Comparison of ENCODE assay signal across 8 cellular contexts in genomic region chr16:57734308-57734924, GRCh38. TPM values are rescaled to one million over a fixed set of nuclear protein-coding genes. Genes with fewer than 3 reads are reported as not detected.
A peak's percentile ranks its signal among the peaks of the same experiment; 100 is the strongest.
DNase-seq lines count a peak whose midpoint lies in the region; ATAC-seq and TF ChIP-seq lines count a peak whose summit lies in the region.

No MANE protein-coding gene starts in this region.

- CTCF ChIA-PET in A673 (lab: Charles Lee), result no interaction called here

- DNase-seq in A673 (ENCODE audit: low spot score) (no peak), HL-60 (ENCODE audit: low read depth in 1 of 2, low spot score in 1 of 2) (no peak), caudate nucleus (lab: John Stamatoyannopoulos, UW) (no peak), mucosa of descending colon (peak in 1 of 3 donors; percentile 37), HuH-7.5 (ENCODE audit: low spot score) (no peak), NCI-H510A (lab: John Stamatoyannopoulos, UW) (no peak), SHP77 (lab: John Stamatoyannopoulos, UW) (no peak)

- H3K4me3 ChIP-seq in A673 (ENCODE audit: low read depth, low read length, poor library complexity, severe bottlenecking) (peak overlapping the region; percentile 61), HL-60 (replicated peaks; ENCODE audit: insufficient read depth, low read length) (peak overlapping the region; percentile 57), mucosa of descending colon (peak overlapping the region; percentile 52)

- TF ChIP-seq CTCF in A673 (conservative IDR thresholded peaks at IDR 0.05; ENCODE audit: low read depth, low read length), result no peak
- TF ChIP-seq CTCF in HL-60 (IDR thresholded peaks at IDR 0.05; ENCODE audit: insufficient read depth, low read length), result no peak
- TF ChIP-seq CTCF in mucosa of descending colon (IDR thresholded peaks at IDR 0.05), result no peak

- H3K9me3 ChIP-seq in A673 (ENCODE audit: low read depth, low read length, poor library complexity, severe bottlenecking) (peaks cover 9% of the 10 kb centered on the region), mucosa of descending colon (no peaks in the 10 kb centered on the region)

- intact Hi-C loops in A673 (cut with micrococcal nuclease; ENCODE audit: unreplicated experiment), result no loop called here
- intact Hi-C loops in mucosa of descending colon (cut with DNase I, micrococcal nuclease), result no loop called here

- H3K36me3 ChIP-seq in A673 (ENCODE audit: insufficient read depth, low read length, poor library complexity, severe bottlenecking), result peaks cover 11% of the 10 kb centered on the region
- H3K36me3 ChIP-seq in mucosa of descending colon (ENCODE audit: low read depth), result peaks cover 4% of the 10 kb centered on the region

- no peaks in the 10 kb centered on the region for H3K27me3 ChIP-seq in A673 (replicated peaks; ENCODE audit: insufficient read depth, low read depth, low read length, poor library complexity)
- H3K27me3 ChIP-seq in HL-60 (ENCODE audit: insufficient read depth, poor library complexity, severe bottlenecking), result no peaks in the 10 kb centered on the region

- peak overlapping the region; percentile 87 for H3K27ac ChIP-seq in A673 (ENCODE audit: low read depth, low read length, poor library complexity, severe bottlenecking)
- peak overlapping the region; percentile 90 for H3K27ac ChIP-seq in HL-60 (replicated peaks)
- peak overlapping the region; percentile 92 for H3K27ac ChIP-seq in caudate nucleus (ENCODE audit: low read depth, low read length)

- BruUV-seq in A673 (replicated peaks; lab: Mats Ljungman, UMichigan), result TSS peak; percentile 86

- POLR2A ChIA-PET in A673 (lab: Charles Lee; ENCODE audit: low non-redundant PET), result no interaction called here

- peak; percentile 1 for ATAC-seq in mucosa of descending colon
- ATAC-seq in GM21390 (IDR thresholded peaks at IDR 0.05; ENCODE audit: unreplicated experiment), result no peak

- peaks cover 11% of the 10 kb centered on the region for H3K4me1 ChIP-seq in A673 (ENCODE audit: insufficient read depth, low read length, poor library complexity, severe bottlenecking)
- H3K4me1 ChIP-seq in mucosa of descending colon (ENCODE audit: low read depth), result peaks cover 18% of the 10 kb centered on the region

RNA-seq across cellular contexts. Expression of gene KATNB1, which starts 1.2 kb away (rescaled TPM):
- total RNA-seq in A673 (2021), result 55.7 and 58.5 TPM in 2 replicates
- 10 to 100 TPM; 12.8 to 21.1 (median 17.9) TPM for total RNA-seq in mucosa of descending colon

RNA-seq across cellular contexts. Expression of gene DRC7, which starts 39.8 kb away (rescaled TPM):
- total RNA-seq in A673 (2021) (not detected in 2 replicates), mucosa of descending colon (not detected)
